In the genomic region with DNA sequence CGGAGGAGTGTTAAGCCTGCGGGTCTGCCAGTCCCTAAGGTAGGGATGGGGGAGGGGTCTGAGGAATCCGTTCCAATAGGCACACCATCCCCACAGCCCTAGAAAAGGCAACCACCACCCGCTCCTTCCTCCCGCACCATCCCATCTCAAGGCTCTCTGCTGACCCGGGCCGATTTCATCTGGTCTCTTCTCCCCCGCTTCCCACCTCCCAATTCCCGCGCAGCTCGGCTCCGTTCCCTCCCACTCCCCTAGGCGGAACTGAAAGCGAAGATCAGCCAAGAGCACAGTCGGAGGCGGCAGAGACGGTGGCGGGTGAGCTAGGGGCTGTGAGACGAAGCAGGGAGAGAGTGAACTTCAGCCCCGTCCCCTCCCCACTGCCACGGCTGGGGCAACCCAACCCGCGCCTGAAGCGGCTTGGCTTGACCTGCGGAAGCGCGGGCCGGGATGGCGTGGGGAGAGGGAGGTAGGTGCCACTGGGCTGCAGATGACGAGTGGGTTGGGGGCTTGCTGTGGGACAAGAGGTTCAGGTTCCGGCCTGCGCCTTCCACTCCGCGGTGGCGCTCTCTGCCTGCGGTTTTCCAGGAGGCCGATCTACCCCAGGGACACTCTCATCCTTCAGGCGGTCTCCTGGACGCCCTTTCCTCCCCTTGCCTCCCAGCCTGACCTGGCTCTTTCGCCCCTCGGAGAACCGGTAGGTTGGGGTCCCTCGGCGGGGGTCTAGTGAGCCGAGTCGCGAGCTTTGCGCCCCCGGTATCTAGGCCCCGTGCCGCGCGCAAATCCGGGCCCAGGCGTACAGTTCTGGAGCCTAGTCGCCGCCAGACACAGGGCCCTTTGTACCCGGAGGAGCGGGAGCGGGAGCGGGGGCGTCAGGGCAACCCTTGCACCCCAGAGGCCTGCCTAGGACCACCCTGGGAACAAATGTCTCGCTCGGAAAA, we compare ENCODE assay signal across 8 cellular contexts. TPM values are rescaled to one million over a fixed set of nuclear protein-coding genes. Genes with fewer than 3 reads are reported as not detected.
DNase-seq lines count a peak whose midpoint lies in the region; ATAC-seq and TF ChIP-seq lines count a peak whose summit lies in the region.

A gene (plus strand): TSS at position 284 of the 935 bp plus-strand sequence. CDS start 97,591 bp downstream, outside the sequence.

- DNase-seq in LHCN-M2 (ENCODE audit: low read depth) (peak; percentile 7), dedifferentiated amniotic fluid mesenchymal stem cell (ENCODE audit: extremely low spot score) (peak; percentile 0), osteoblast (ENCODE audit: insufficient read length, low spot score, missing footprints) (no peak), kidney glomerular epithelial cell (lab: John Stamatoyannopoulos, UW) (no peak), NCI-H1436 treated with DMSO at 0.1 percent for 48 hours (lab: John Stamatoyannopoulos, UW) (no peak), NCI-H2081 (lab: John Stamatoyannopoulos, UW) (no peak)

- no peaks in the 10 kb centered on the region for H3K36me3 ChIP-seq in osteoblast (ENCODE audit: insufficient read depth, low read length)

- no peak within 1 kb of the TSS for H3K4me3 ChIP-seq in osteoblast (ENCODE audit: insufficient read depth, low read length)

- ATAC-seq in GM21381 (IDR thresholded peaks at IDR 0.05; ENCODE audit: unreplicated experiment) = peak; percentile 66
- no peak for ATAC-seq in HG02571 (IDR thresholded peaks at IDR 0.05; ENCODE audit: unreplicated experiment)

- no peaks in the 10 kb centered on the region for H3K79me2 ChIP-seq in osteoblast (ENCODE audit: insufficient read depth, low read length)

- no peaks in the 10 kb centered on the region for H3K9me3 ChIP-seq in osteoblast (ENCODE audit: low read depth, low read length)

- no peaks in the 10 kb centered on the region for H3K4me1 ChIP-seq in osteoblast (ENCODE audit: insufficient read depth, low read length)

- no peak within 1 kb of the TSS for H3K4me2 ChIP-seq in osteoblast (ENCODE audit: insufficient read depth, low read length)

- H4K20me1 ChIP-seq in osteoblast (ENCODE audit: insufficient read depth, low read length) = no peaks in the 10 kb centered on the region

- H2AFZ ChIP-seq in osteoblast (ENCODE audit: low read length) = no peak within 1 kb of the TSS

- TF ChIP-seq CTCF in osteoblast (IDR thresholded peaks at IDR 0.05; ENCODE audit: extremely low read depth, low read depth, low read length) = no peak

- H3K27me3 ChIP-seq in osteoblast (ENCODE audit: insufficient read depth, low read length) = no peaks in the 10 kb centered on the region

- no peak within 1 kb of the TSS for H3K27ac ChIP-seq in osteoblast (ENCODE audit: low read depth, low read length)

RNA-seq across cellular contexts. Expression of the gene that starts here (rescaled TPM):
- 4.4 and 7.9 TPM in 2 replicates for total RNA-seq in LHCN-M2 (2014; rRNA removed)
- polyA plus RNA-seq in LHCN-M2 (2012) = 1.4 TPM
- total RNA-seq in osteoblast = 33.3 TPM in 1 of 2 replicates, not detected in the other

Comparison
In these comparisons a context has a peak if more than half of its experiments do, and no peak if none do; other contexts are left out.
1. DNase-seq: peak in LHCN-M2 (single experiment) and dedifferentiated amniotic fluid mesenchymal stem cell (single experiment); none in osteoblast (single experiment), kidney glomerular epithelial cell (single experiment), NCI-H1436 treated with DMSO at 0.1 percent for 48 hours (single experiment) and NCI-H2081 (0 of 2).